Comparison of ENCODE assay signal across 13 cellular contexts in the genomic region with DNA sequence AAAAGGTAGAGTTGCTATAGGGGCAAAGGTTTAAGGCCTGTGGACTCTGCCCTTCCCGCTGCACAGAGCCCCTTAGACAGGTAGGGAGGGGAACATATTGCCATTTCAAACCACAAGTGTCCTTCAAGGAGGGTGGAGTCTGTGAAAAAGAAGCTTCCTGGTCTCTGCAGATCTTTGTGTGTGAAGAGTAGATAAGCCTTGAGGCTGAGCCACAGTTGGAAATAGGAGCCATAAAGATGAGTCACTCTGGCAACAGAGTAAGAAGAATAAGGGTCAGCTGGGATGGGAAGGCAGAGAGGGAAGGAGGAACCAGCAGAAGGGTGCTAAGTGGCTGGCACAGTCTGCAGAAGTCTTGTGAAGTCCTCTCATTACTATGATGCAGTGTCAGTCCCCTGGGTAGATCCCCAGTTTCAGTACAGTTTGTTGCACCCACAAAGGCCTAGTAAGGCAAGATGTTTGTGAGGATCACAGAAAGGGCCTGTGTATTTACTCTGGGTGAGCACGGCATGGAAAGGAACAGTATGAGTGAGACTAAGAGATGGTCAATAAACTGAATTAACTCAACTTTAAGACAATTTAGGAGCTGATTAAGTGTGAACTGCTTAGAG. TPM values are rescaled to one million over a fixed set of nuclear protein-coding genes. Genes with fewer than 3 reads are reported as not detected.
DNase-seq lines count a peak whose midpoint lies in the region; ATAC-seq and TF ChIP-seq lines count a peak whose summit lies in the region.
"Had no signal": no experiment of that assay in that cellular context is flagged by ENCODE, and none has a peak within 500 bp of the region (broad histone marks: within the 10 kb centered on the region; RNA-seq: fewer than 3 reads in every experiment).

No MANE protein-coding gene starts in this region.

- BruUV-seq in A673 (replicated peaks; lab: Mats Ljungman, UMichigan): no TSS peak

- peaks cover 14% of the 10 kb centered on the region for H3K4me1 Mint-ChIP-seq in progenitor cell of endocrine pancreas (ENCODE audit: low read depth)

- H3K27ac ChIP-seq in A673 (ENCODE audit: low read depth, low read length, poor library complexity, severe bottlenecking) (no peak overlapping the region), HUES48 (ENCODE audit: low read depth, low read length) (peak overlapping the region; percentile 2)

- TF ChIP-seq CTCF in A673 (conservative IDR thresholded peaks at IDR 0.05; ENCODE audit: low read depth, low read length): no peak
- no peak for TF ChIP-seq CTCF in progenitor cell of endocrine pancreas (IDR thresholded peaks at IDR 0.05; ENCODE audit: unreplicated experiment)

- H3K36me3 Mint-ChIP-seq in progenitor cell of endocrine pancreas (ENCODE audit: insufficient read depth): no peaks in the 10 kb centered on the region

- no peak for ATAC-seq in HG03460 (IDR thresholded peaks at IDR 0.05; ENCODE audit: unreplicated experiment)

- DNase-seq in A673 (ENCODE audit: low spot score) (peak; percentile 67), SW480 (ENCODE audit: low spot score) (peak; percentile 82), hepatic stellate cell (ENCODE audit: low spot score) (peak; percentile 38), progenitor cell of endocrine pancreas (ENCODE audit: low spot score, unreplicated experiment) (no peak), DMS153 (lab: John Stamatoyannopoulos, UW) (no peak), amygdala (lab: John Stamatoyannopoulos, UW) (no peak)
- DNase-seq: C1 segment of cervical spinal cord, NCI-H2081 had no signal

- H3K4me1 ChIP-seq in A673 (ENCODE audit: insufficient read depth, low read length, poor library complexity, severe bottlenecking): no peaks in the 10 kb centered on the region
- H3K4me1 ChIP-seq in HUES48 (ENCODE audit: control insufficient read depth, insufficient read depth, low read length): peaks cover 18% of the 10 kb centered on the region

- no peak overlapping the region for H3K9ac ChIP-seq in HUES48 (ENCODE audit: low read depth, low read length)

- peaks cover 6% of the 10 kb centered on the region for H3K27me3 Mint-ChIP-seq in progenitor cell of endocrine pancreas

- no peaks in the 10 kb centered on the region for H3K9me3 ChIP-seq in A673 (ENCODE audit: low read depth, low read length, poor library complexity, severe bottlenecking)
- H3K9me3 ChIP-seq in HUES48 (ENCODE audit: control insufficient read depth, insufficient read depth, low read length): no peaks in the 10 kb centered on the region

- H3K27me3 ChIP-seq in A673 (replicated peaks; ENCODE audit: insufficient read depth, low read depth, low read length, poor library complexity) (no peaks in the 10 kb centered on the region), HUES48 (ENCODE audit: control insufficient read depth, insufficient read depth, low read length) (no peaks in the 10 kb centered on the region)

- intact Hi-C loops in A673 (cut with micrococcal nuclease; ENCODE audit: unreplicated experiment): no loop called here

- H3K4me3 ChIP-seq in A673 (ENCODE audit: low read depth, low read length, poor library complexity, severe bottlenecking) (no peak overlapping the region), HUES48 (ENCODE audit: low read depth, low read length) (no peak overlapping the region)

- H3K36me3 ChIP-seq in A673 (ENCODE audit: insufficient read depth, low read length, poor library complexity, severe bottlenecking) (no peaks in the 10 kb centered on the region), HUES48 (ENCODE audit: control insufficient read depth, insufficient read depth, low read length) (no peaks in the 10 kb centered on the region)

- POLR2A ChIA-PET in A673 (lab: Charles Lee; ENCODE audit: low non-redundant PET): no interaction called here

- H3K27ac Mint-ChIP-seq in progenitor cell of endocrine pancreas: no peak overlapping the region

- H3K9me3 Mint-ChIP-seq in progenitor cell of endocrine pancreas (ENCODE audit: low read depth): no peaks in the 10 kb centered on the region

- CTCF ChIA-PET in A673 (lab: Charles Lee): no interaction called here

- H3K4me3 Mint-ChIP-seq in progenitor cell of endocrine pancreas (ENCODE audit: low read depth): no peak overlapping the region

RNA-seq across cellular contexts. Expression of a gene that starts 18.1 kb away (rescaled TPM):
- total RNA-seq in A673 (2021) (not detected in 2 replicates), progenitor cell of endocrine pancreas (not detected in 2 replicates)
- total RNA-seq: glomerular endothelial cell, skeletal muscle tissue, urinary bladder had no signal

RNA-seq across cellular contexts. Expression of a gene that starts 19.6 kb away (rescaled TPM):
- total RNA-seq in A673 (2021) (50.2 and 55.8 TPM in 2 replicates), progenitor cell of endocrine pancreas (21.2 and 21.4 TPM in 2 replicates)

Comparison
In these comparisons a context has a peak if more than half of its experiments do, and no peak if none do; other contexts are left out.
1. DNase-seq: peak in A673 (single experiment), SW480 (single experiment) and hepatic stellate cell (single experiment); none in progenitor cell of endocrine pancreas (single experiment), DMS153 (single experiment) and amygdala (0 of 56).